Comparison of ENCODE assay signal across 8 cellular contexts in genomic region chr14:21309238-21309636, GRCh38. TPM values are rescaled to one million over a fixed set of nuclear protein-coding genes. Genes with fewer than 3 reads are reported as not detected.
A peak's percentile ranks its signal among the peaks of the same experiment; 100 is the strongest.
DNase-seq lines count a peak whose midpoint lies in the region; ATAC-seq and TF ChIP-seq lines count a peak whose summit lies in the region.

No MANE protein-coding gene starts in this region.

- TF ChIP-seq CTCF in astrocyte of the spinal cord (IDR thresholded peaks at IDR 0.05; ENCODE audit: low read depth, low read length) (no peak), lower lobe of right lung (IDR thresholded peaks at IDR 0.05) (no peak), type B pancreatic cell (conservative IDR thresholded peaks at IDR 0.05) (no peak)

- H3K36me3 Mint-ChIP-seq in activated naive CD4-positive, alpha-beta T cell treated with anti-CD3 and anti-CD28 coated beads, Interleukin-2, amount 50 U/mL, for 24 hours = no peaks in the 10 kb centered on the region
- H3K36me3 Mint-ChIP-seq in type B pancreatic cell = no peaks in the 10 kb centered on the region

- H3K4me1 Mint-ChIP-seq in activated naive CD4-positive, alpha-beta T cell treated with anti-CD3 and anti-CD28 coated beads, Interleukin-2, amount 50 U/mL, for 24 hours = peaks cover 25% of the 10 kb centered on the region
- H3K4me1 Mint-ChIP-seq in type B pancreatic cell (ENCODE audit: unreplicated experiment) = peaks cover 17% of the 10 kb centered on the region

- peak overlapping the region; percentile 75 for H3K27ac ChIP-seq in lower lobe of right lung

- H3K9me3 ChIP-seq in lower lobe of right lung = no peaks in the 10 kb centered on the region

- no peaks in the 10 kb centered on the region for H3K27me3 ChIP-seq in lower lobe of right lung (ENCODE audit: low read depth)

- no peaks in the 10 kb centered on the region for H3K9me3 Mint-ChIP-seq in activated naive CD4-positive, alpha-beta T cell treated with anti-CD3 and anti-CD28 coated beads, Interleukin-2, amount 50 U/mL, for 24 hours
- no peaks in the 10 kb centered on the region for H3K9me3 Mint-ChIP-seq in type B pancreatic cell

- no peaks in the 10 kb centered on the region for H3K27me3 Mint-ChIP-seq in activated naive CD4-positive, alpha-beta T cell treated with anti-CD3 and anti-CD28 coated beads, Interleukin-2, amount 50 U/mL, for 24 hours
- no peaks in the 10 kb centered on the region for H3K27me3 Mint-ChIP-seq in type B pancreatic cell

- peaks cover 14% of the 10 kb centered on the region for H3K4me1 ChIP-seq in lower lobe of right lung

- intact Hi-C loops in lower lobe of right lung (cut with DNase I) = no loop called here

- no peaks in the 10 kb centered on the region for H3K36me3 ChIP-seq in lower lobe of right lung

- H3K27ac Mint-ChIP-seq in activated naive CD4-positive, alpha-beta T cell treated with anti-CD3 and anti-CD28 coated beads, Interleukin-2, amount 50 U/mL, for 24 hours = peak overlapping the region; percentile 92
- peak overlapping the region; percentile 96 for H3K27ac Mint-ChIP-seq in type B pancreatic cell

- in situ Hi-C loops in astrocyte of the spinal cord (cut with HindIII; ENCODE audit: low sequenced_read_pairs) (no loop called here), ACHN (cut with HindIII; ENCODE audit: low pct_ligation_motif_present, low pct_unique_long_range_greater_than_20kb, low sequenced_read_pairs) (no loop called here)

- peak overlapping the region; percentile 87 for H3K4me3 Mint-ChIP-seq in activated naive CD4-positive, alpha-beta T cell treated with anti-CD3 and anti-CD28 coated beads, Interleukin-2, amount 50 U/mL, for 24 hours
- H3K4me3 Mint-ChIP-seq in type B pancreatic cell = peak overlapping the region; percentile 89

- DNase-seq in activated naive CD4-positive, alpha-beta T cell treated with anti-CD3 and anti-CD28 coated beads, Interleukin-2, amount 50 U/mL, for 16 hours = no peak
- DNase-seq in astrocyte of the spinal cord (ENCODE audit: low read depth, low spot score) (no peak), lower lobe of right lung (no peak), type B pancreatic cell (ENCODE audit: extremely low spot score, unreplicated experiment) (no peak), NCI-H1092 (lab: John Stamatoyannopoulos, UW) (no peak), ACHN (no peak)

- H3K4me3 ChIP-seq in astrocyte of the spinal cord (ENCODE audit: low read depth, low read length) = peak overlapping the region; percentile 29
- peak overlapping the region; percentile 47 for H3K4me3 ChIP-seq in lower lobe of right lung

- ATAC-seq in lower lobe of right lung = peak; percentile 12 to 27
- no peak for ATAC-seq in HG03025 (IDR thresholded peaks at IDR 0.05; ENCODE audit: low FRiP score, unreplicated experiment)

RNA-seq across cellular contexts. Expression of gene RPGRIP1, which starts 29.4 kb away (rescaled TPM):
- total RNA-seq in lower lobe of right lung = 1.1 TPM
- total RNA-seq in type B pancreatic cell (ENCODE audit: low replicate concordance) = 0.19 and 0.63 TPM in 2 replicates

RNA-seq across cellular contexts. Expression of gene HNRNPC, which starts 40.0 kb away (rescaled TPM):
- total RNA-seq in lower lobe of right lung (388 TPM), type B pancreatic cell (ENCODE audit: low replicate concordance) (474 and 692 TPM in 2 replicates)
